Comparison of ENCODE assay signal across 14 cellular contexts in the genomic region with DNA sequence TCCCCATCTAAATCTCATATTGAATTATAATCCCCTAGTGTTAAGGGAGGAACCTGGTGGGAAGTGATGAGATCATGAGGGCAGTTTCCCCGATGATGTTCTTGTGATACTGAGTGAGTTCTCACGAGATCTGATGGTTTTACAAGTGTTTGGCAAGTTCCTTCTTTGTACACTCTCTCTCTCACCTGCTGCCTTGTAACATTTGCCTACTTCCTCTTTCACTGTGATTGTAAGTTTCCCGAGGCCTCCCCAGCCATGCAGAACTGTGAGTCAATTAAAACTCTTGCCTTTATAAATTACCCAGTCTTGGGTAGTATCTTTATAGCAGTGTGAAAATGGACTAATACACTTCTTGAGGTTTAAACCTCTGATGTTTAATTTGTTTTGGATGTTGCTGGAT.
DNase-seq lines count a peak whose midpoint lies in the region; ATAC-seq, FAIRE-seq and TF ChIP-seq lines count a peak whose summit lies in the region.
"Had no signal": no experiment of that assay in that cellular context is flagged by ENCODE, and none has a peak within 500 bp of the region (broad histone marks: within the 10 kb centered on the region; RNA-seq: fewer than 3 reads in every experiment).

No MANE protein-coding gene starts in this region.

- no peak for DNase-seq in mucosa of descending colon
- no peak for DNase-seq in activated T-cell treated with anti-CD3 and anti-CD28 coated beads, Interleukin-2, amount 50 U/mL, for 4 hours
- no peak for DNase-seq in RKO (ENCODE audit: low spot score)
- DNase-seq in natural killer cell treated with Interleukin-12 subunit alpha and Interleukin-12 subunit beta and Interleukin-15 and Interleukin-18, amount 100 ng/mL, for 72 hours (ENCODE audit: low spot score): no peak
- no peak for DNase-seq in D721Med (ENCODE audit: insufficient read length, low spot score)
- DNase-seq: endodermal cell, NCI-H1436 treated with DMSO at 0.1 percent for 48 hours, thyroid gland had no signal

- no peaks in the 10 kb centered on the region for H3K4me1 ChIP-seq in mucosa of descending colon (ENCODE audit: low read depth)
- H3K4me1 ChIP-seq: thyroid gland had no signal

- H3K4me3 ChIP-seq in mucosa of descending colon: no peak overlapping the region
- H3K4me3 ChIP-seq: hepatocyte, thyroid gland had no signal

- H3K36me3 ChIP-seq in mucosa of descending colon (ENCODE audit: low read depth): no peaks in the 10 kb centered on the region
- H3K36me3 ChIP-seq: thyroid gland had no signal

- H3K27me3 Mint-ChIP-seq in activated T-cell treated with anti-CD3 and anti-CD28 coated beads, Interleukin-2, amount 50 U/mL, for 4 hours (ENCODE audit: low read depth): peaks cover 19% of the 10 kb centered on the region
- H3K27me3 Mint-ChIP-seq in natural killer cell treated with Interleukin-12 subunit alpha and Interleukin-12 subunit beta and Interleukin-15 and Interleukin-18, amount 100 ng/mL, for 72 hours: no peaks in the 10 kb centered on the region

- ATAC-seq in GM19025 (IDR thresholded peaks at IDR 0.05; ENCODE audit: low read depth, unreplicated experiment): peak; percentile 57
- ATAC-seq in HG02678 (IDR thresholded peaks at IDR 0.05; ENCODE audit: unreplicated experiment): peak; percentile 67
- ATAC-seq in HG03565 (IDR thresholded peaks at IDR 0.05; ENCODE audit: unreplicated experiment): peak; percentile 89
- ATAC-seq in mucosa of descending colon: peak; percentile 25
- no peak for ATAC-seq in activated T-cell treated with anti-CD3 and anti-CD28 coated beads, Interleukin-2, amount 50 U/mL, for 4 hours
- no peak for ATAC-seq in natural killer cell treated with Interleukin-12 subunit alpha and Interleukin-12 subunit beta and Interleukin-15 and Interleukin-18, amount 100 ng/mL, for 72 hours

- H3K27ac Mint-ChIP-seq in natural killer cell treated with Interleukin-12 subunit alpha and Interleukin-12 subunit beta and Interleukin-15 and Interleukin-18, amount 100 ng/mL, for 72 hours: no peak overlapping the region
- H3K27ac Mint-ChIP-seq: endodermal cell had no signal

- no peaks in the 10 kb centered on the region for H3K4me1 Mint-ChIP-seq in activated T-cell treated with anti-CD3 and anti-CD28 coated beads, Interleukin-2, amount 50 U/mL, for 4 hours (ENCODE audit: low read depth)
- no peaks in the 10 kb centered on the region for H3K4me1 Mint-ChIP-seq in natural killer cell treated with Interleukin-12 subunit alpha and Interleukin-12 subunit beta and Interleukin-15 and Interleukin-18, amount 100 ng/mL, for 72 hours (ENCODE audit: low read depth in 2 of 2)

- intact Hi-C loops in mucosa of descending colon (cut with DNase I, micrococcal nuclease): no loop called here

- no peak overlapping the region for H3K4me3 Mint-ChIP-seq in activated T-cell treated with anti-CD3 and anti-CD28 coated beads, Interleukin-2, amount 50 U/mL, for 4 hours
- no peak overlapping the region for H3K4me3 Mint-ChIP-seq in natural killer cell treated with Interleukin-12 subunit alpha and Interleukin-12 subunit beta and Interleukin-15 and Interleukin-18, amount 100 ng/mL, for 72 hours
- H3K4me3 Mint-ChIP-seq: endodermal cell had no signal

- FAIRE-seq in D721Med (lab: Jason Lieb, UNC): no peak
- FAIRE-seq: astrocyte, TTC549 had no signal

- peaks cover 4% of the 10 kb centered on the region for H3K9me3 Mint-ChIP-seq in activated T-cell treated with anti-CD3 and anti-CD28 coated beads, Interleukin-2, amount 50 U/mL, for 4 hours
- peaks cover 10% of the 10 kb centered on the region for H3K9me3 Mint-ChIP-seq in natural killer cell treated with Interleukin-12 subunit alpha and Interleukin-12 subunit beta and Interleukin-15 and Interleukin-18, amount 100 ng/mL, for 72 hours

- no peaks in the 10 kb centered on the region for H3K36me3 Mint-ChIP-seq in activated T-cell treated with anti-CD3 and anti-CD28 coated beads, Interleukin-2, amount 50 U/mL, for 4 hours (ENCODE audit: insufficient read depth)
- H3K36me3 Mint-ChIP-seq in natural killer cell treated with Interleukin-12 subunit alpha and Interleukin-12 subunit beta and Interleukin-15 and Interleukin-18, amount 100 ng/mL, for 72 hours: no peaks in the 10 kb centered on the region

- no peaks in the 10 kb centered on the region for H3K9me3 ChIP-seq in mucosa of descending colon
- H3K9me3 ChIP-seq: thyroid gland had no signal

- TF ChIP-seq CTCF in mucosa of descending colon (IDR thresholded peaks at IDR 0.05): no peak
- TF ChIP-seq CTCF in D721Med (IDR thresholded peaks at IDR 0.05; ENCODE audit: insufficient read depth, missing control alignments): no peak

Comparison
In these comparisons a context has a peak if more than half of its experiments do, and no peak if none do; other contexts are left out.
1. ATAC-seq: peak in GM19025 (single experiment), HG02678 (single experiment), HG03565 (single experiment) and mucosa of descending colon (single experiment); none in activated T-cell treated with anti-CD3 and anti-CD28 coated beads, Interleukin-2, amount 50 U/mL, for 4 hours (0 of 2) and natural killer cell treated with Interleukin-12 subunit alpha and Interleukin-12 subunit beta and Interleukin-15 and Interleukin-18, amount 100 ng/mL, for 72 hours (0 of 2).